In genomic region chr10:6476989-6477388, GRCh38 we compare ENCODE assay signal across 29 cellular contexts.
DNase-seq lines count a peak whose midpoint lies in the region; TF ChIP-seq lines count a peak whose summit lies in the region.
"Had no signal": no experiment of that assay in that cellular context is flagged by ENCODE, and none has a peak within 500 bp of the region (broad histone marks: within the 10 kb centered on the region; RNA-seq: fewer than 3 reads in every experiment).

No MANE protein-coding gene starts in this region.

- H2AFZ ChIP-seq in PC-9, result no peak overlapping the region
- H2AFZ ChIP-seq: hepatocyte, parathyroid adenoma had no signal

- no peak for TF ChIP-seq CTCF in PC-9 (conservative IDR thresholded peaks at IDR 0.05)
- TF ChIP-seq CTCF in epithelial cell of esophagus (IDR thresholded peaks at IDR 0.05; ENCODE audit: insufficient read depth, low read depth, low read length, missing control alignments), result no peak

- CTCF ChIA-PET in PC-9 (lab: Charles Lee), result no interaction called here

- H3K4me1 Mint-ChIP-seq in activated naive CD8-positive, alpha-beta T cell (ENCODE audit: low read depth), result peaks cover 45% of the 10 kb centered on the region
- H3K4me1 Mint-ChIP-seq in activated naive CD8-positive, alpha-beta T cell treated with anti-CD3 and anti-CD28 coated beads for 36 hours, result peaks cover 44% of the 10 kb centered on the region
- H3K4me1 Mint-ChIP-seq in activated T-helper 1 cell treated with anti-CD3 and anti-CD28 coated beads, Interleukin-12 subunit alpha, Interleukin-12 subunit beta, Interleukin-2, Interleukin-4 antibody, amounts not matched to agents 30 ng/mL and 10 ng/mL and 1 ng/mL, durations not matched to agents 14 hours and 24 hours and 36 hours (ENCODE audit: low read depth), result peaks cover 78% of the 10 kb centered on the region
- H3K4me1 Mint-ChIP-seq: mesothelial cell of epicardium had no signal

- POLR2A ChIA-PET in PC-9 (lab: Charles Lee; ENCODE audit: unreplicated experiment), result no interaction called here

- intact Hi-C loops in PC-9 (cut with micrococcal nuclease; ENCODE audit: unreplicated experiment), result no loop called here
- intact Hi-C loops in activated T-helper 1 cell treated with anti-CD3 and anti-CD28 coated beads, Interleukin-12 subunit alpha, Interleukin-12 subunit beta, Interleukin-2, Interleukin-4 antibody, amounts not matched to agents 30 ng/mL and 10 ng/mL and 1 ng/mL, durations not matched to agents 14 hours and 24 hours and 36 hours (cut with micrococcal nuclease), result no loop called here

- H3K27me3 Mint-ChIP-seq in activated naive CD8-positive, alpha-beta T cell, result no peaks in the 10 kb centered on the region
- H3K27me3 Mint-ChIP-seq in activated naive CD8-positive, alpha-beta T cell treated with anti-CD3 and anti-CD28 coated beads for 36 hours, result no peaks in the 10 kb centered on the region
- H3K27me3 Mint-ChIP-seq in activated T-helper 1 cell treated with anti-CD3 and anti-CD28 coated beads, Interleukin-12 subunit alpha, Interleukin-12 subunit beta, Interleukin-2, Interleukin-4 antibody, amounts not matched to agents 30 ng/mL and 10 ng/mL and 1 ng/mL, durations not matched to agents 14 hours and 24 hours and 36 hours (ENCODE audit: insufficient read depth), result no peaks in the 10 kb centered on the region

- no peak overlapping the region for H3K4me3 Mint-ChIP-seq in activated naive CD8-positive, alpha-beta T cell
- no peak overlapping the region for H3K4me3 Mint-ChIP-seq in activated naive CD8-positive, alpha-beta T cell treated with anti-CD3 and anti-CD28 coated beads for 36 hours
- H3K4me3 Mint-ChIP-seq in activated T-helper 1 cell treated with anti-CD3 and anti-CD28 coated beads, Interleukin-12 subunit alpha, Interleukin-12 subunit beta, Interleukin-2, Interleukin-4 antibody, amounts not matched to agents 30 ng/mL and 10 ng/mL and 1 ng/mL, durations not matched to agents 14 hours and 24 hours and 36 hours, result no peak overlapping the region
- H3K4me3 Mint-ChIP-seq: mesothelial cell of epicardium, nephron progenitor cell had no signal

- H3K9me3 Mint-ChIP-seq in activated naive CD8-positive, alpha-beta T cell (ENCODE audit: low read depth), result no peaks in the 10 kb centered on the region
- no peaks in the 10 kb centered on the region for H3K9me3 Mint-ChIP-seq in activated naive CD8-positive, alpha-beta T cell treated with anti-CD3 and anti-CD28 coated beads for 36 hours
- H3K9me3 Mint-ChIP-seq in activated T-helper 1 cell treated with anti-CD3 and anti-CD28 coated beads, Interleukin-12 subunit alpha, Interleukin-12 subunit beta, Interleukin-2, Interleukin-4 antibody, amounts not matched to agents 30 ng/mL and 10 ng/mL and 1 ng/mL, durations not matched to agents 14 hours and 24 hours and 36 hours, result no peaks in the 10 kb centered on the region
- H3K9me3 Mint-ChIP-seq: mesothelial cell of epicardium, nephron progenitor cell had no signal

- H3K27me3 ChIP-seq in PC-9 (ENCODE audit: insufficient read depth, low read depth), result no peaks in the 10 kb centered on the region
- H3K27me3 ChIP-seq: colonic mucosa, esophagus squamous epithelium, gastrocnemius medialis, hepatocyte, Peyer's patch, sigmoid colon, stomach, tibial artery had no signal

- no peaks in the 10 kb centered on the region for H3K36me3 ChIP-seq in PC-9 (ENCODE audit: low read depth)
- H3K36me3 ChIP-seq: colonic mucosa, esophagus squamous epithelium, Peyer's patch, sigmoid colon, SJSA1, stomach, tibial artery had no signal

- no peaks in the 10 kb centered on the region for H3K79me2 ChIP-seq in PC-9 (ENCODE audit: low read depth)
- H3K79me2 ChIP-seq: hepatocyte, parathyroid adenoma had no signal

- no peaks in the 10 kb centered on the region for H3K9me3 ChIP-seq in PC-9 (ENCODE audit: insufficient read depth, low read depth)
- H3K9me3 ChIP-seq: colonic mucosa, esophagus squamous epithelium, gastrocnemius medialis, Peyer's patch, sigmoid colon, SJSA1, stomach, tibial artery had no signal

- BruUV-seq in PC-9 (replicated peaks; lab: Mats Ljungman, UMichigan), result no TSS peak

- peak overlapping the region; percentile 83 for H3K27ac Mint-ChIP-seq in activated naive CD8-positive, alpha-beta T cell
- no peak overlapping the region for H3K27ac Mint-ChIP-seq in activated naive CD8-positive, alpha-beta T cell treated with anti-CD3 and anti-CD28 coated beads for 36 hours
- H3K27ac Mint-ChIP-seq in activated T-helper 1 cell treated with anti-CD3 and anti-CD28 coated beads, Interleukin-12 subunit alpha, Interleukin-12 subunit beta, Interleukin-2, Interleukin-4 antibody, amounts not matched to agents 30 ng/mL and 10 ng/mL and 1 ng/mL, durations not matched to agents 14 hours and 24 hours and 36 hours, result no peak overlapping the region
- H3K27ac Mint-ChIP-seq: mesothelial cell of epicardium, nephron progenitor cell had no signal

- H3K4me2 ChIP-seq in PC-9, result no peak overlapping the region
- H3K4me2 ChIP-seq: hepatocyte had no signal

- H3K4me1 ChIP-seq in PC-9 (replicated peaks; ENCODE audit: insufficient read depth), result 0 out of 2 replicates have a peak, but pooled peaks cover 4% of the 10 kb centered on the region
- H3K4me1 ChIP-seq: colonic mucosa, esophagus squamous epithelium, parathyroid adenoma, Peyer's patch, sigmoid colon, stomach, tibial artery had no signal

- peak overlapping the region; percentile 38; the same call in 1 of the 2 replicates for H3K27ac ChIP-seq in PC-9
- H3K27ac ChIP-seq: C4-2B, colonic mucosa, esophagus squamous epithelium, hepatocyte, parathyroid adenoma, Peyer's patch, sigmoid colon, SJSA1, stomach, tibial artery, VCaP had no signal

- H4K20me1 ChIP-seq in PC-9 (ENCODE audit: insufficient read depth), result no peaks in the 10 kb centered on the region

- DNase-seq in activated naive CD8-positive, alpha-beta T cell treated with anti-CD3 and anti-CD28 coated beads for 36 hours, result no peak
- DNase-seq in PC-9 (peak; percentile 18 to 79), epithelial cell of esophagus (ENCODE audit: low read depth) (peak; percentile 87), renal cortical epithelial cell (ENCODE audit: low read depth) (peak; percentile 88), NCI-H226 (no peak), NCI-H1436 (lab: John Stamatoyannopoulos, UW) (no peak)
- DNase-seq in activated T-helper 1 cell treated with anti-CD3 and anti-CD28 coated beads, Interleukin-12 subunit alpha, Interleukin-12 subunit beta, Interleukin-2, Interleukin-4 antibody, amounts not matched to agents 30 ng/mL and 10 ng/mL and 1 ng/mL, durations not matched to agents 14 hours and 24 hours and 36 hours (ENCODE audit: low spot score), result no peak
- DNase-seq: activated CD4-positive, alpha-beta T cell treated with anti-CD3 and anti-CD28 coated beads for 48 hours; activated effector memory CD4-positive, alpha-beta T cell treated with Interleukin-2 at 50 U/mL for 16 hours; colonic mucosa; effector memory CD4-positive, alpha-beta T cell; esophagus squamous epithelium; gastrocnemius medialis; HCEC 1CT; left ventricle myocardium superior; NCI-H1417 treated with DMSO at 0.1 percent for 48 hours; NCI-H510A; nephron progenitor cell; Peyer's patch; sigmoid colon; stomach; tibial artery had no signal

- H3F3A ChIP-seq in PC-9 (ENCODE audit: insufficient read depth, low read depth), result no peaks in the 10 kb centered on the region

- peaks cover 18% of the 10 kb centered on the region for H3K36me3 Mint-ChIP-seq in activated naive CD8-positive, alpha-beta T cell
- peaks cover 57% of the 10 kb centered on the region for H3K36me3 Mint-ChIP-seq in activated naive CD8-positive, alpha-beta T cell treated with anti-CD3 and anti-CD28 coated beads for 36 hours
- peaks cover 63% of the 10 kb centered on the region for H3K36me3 Mint-ChIP-seq in activated T-helper 1 cell treated with anti-CD3 and anti-CD28 coated beads, Interleukin-12 subunit alpha, Interleukin-12 subunit beta, Interleukin-2, Interleukin-4 antibody, amounts not matched to agents 30 ng/mL and 10 ng/mL and 1 ng/mL, durations not matched to agents 14 hours and 24 hours and 36 hours (ENCODE audit: low read depth)
- H3K36me3 Mint-ChIP-seq: mesothelial cell of epicardium had no signal

- H3K9me2 ChIP-seq in PC-9 (ENCODE audit: insufficient read depth), result no peaks in the 10 kb centered on the region

- H3K4me3 ChIP-seq in PC-9 (no peak overlapping the region), epithelial cell of esophagus (ENCODE audit: low read length) (no peak overlapping the region)
- H3K4me3 ChIP-seq: colonic mucosa, esophagus squamous epithelium, gastrocnemius medialis, hepatocyte, Peyer's patch, sigmoid colon, SJSA1, stomach, tibial artery had no signal

Comparison
In these comparisons a context has a peak if more than half of its experiments do, and no peak if none do; other contexts are left out.
1. DNase-seq: peak in PC-9 (2 of 2), epithelial cell of esophagus (single experiment) and renal cortical epithelial cell (single experiment); none in activated naive CD8-positive, alpha-beta T cell treated with anti-CD3 and anti-CD28 coated beads for 36 hours (single experiment), NCI-H226 (single experiment), NCI-H1436 (single experiment) and activated T-helper 1 cell treated with anti-CD3 and anti-CD28 coated beads, Interleukin-12 subunit alpha, Interleukin-12 subunit beta, Interleukin-2, Interleukin-4 antibody, amounts not matched to agents 30 ng/mL and 10 ng/mL and 1 ng/mL, durations not matched to agents 14 hours and 24 hours and 36 hours (single experiment).